In genomic region chr1:230112782-230113181, GRCh38 we compare ENCODE assay signal across 10 cellular contexts. TPM values are rescaled to one million over a fixed set of nuclear protein-coding genes. Genes with fewer than 3 reads are reported as not detected.
DNase-seq lines count a peak whose midpoint lies in the region; TF ChIP-seq lines count a peak whose summit lies in the region.
"Had no signal": no experiment of that assay in that cellular context is flagged by ENCODE, and none has a peak within 500 bp of the region (broad histone marks: within the 10 kb centered on the region; RNA-seq: fewer than 3 reads in every experiment).

No MANE protein-coding gene starts in this region.

- H3K27me3 ChIP-seq in ACC112 (ENCODE audit: insufficient read depth, low read length) (no peaks in the 10 kb centered on the region), ovary (no peaks in the 10 kb centered on the region)

- H3K4me1 ChIP-seq in ACC112 (ENCODE audit: control insufficient read depth, insufficient read depth, low read length, unreplicated experiment): peaks cover 38% of the 10 kb centered on the region
- H3K4me1 ChIP-seq in ovary (ENCODE audit: insufficient read depth): peaks cover 23% of the 10 kb centered on the region

- peak overlapping the region; percentile 97 for H3K27ac ChIP-seq in ACC112 (ENCODE audit: low read depth, low read length)
- peak overlapping the region; percentile 77 for H3K27ac ChIP-seq in KOPT-K1 (ENCODE audit: low read depth, low read length, poor library complexity, severe bottlenecking)
- peak overlapping the region; percentile 57 to 77 for H3K27ac ChIP-seq in ovary

- H3K4me1 Mint-ChIP-seq in dendritic cell treated with granulocyte-macrophage colony-stimulating factor and Interleukin-4, amounts not matched to agents 40 ng/mL and 50 ng/mL, for 4 days (ENCODE audit: low read depth): peaks cover 54% of the 10 kb centered on the region

- TF ChIP-seq CTCF in ovary (IDR thresholded peaks at IDR 0.05): no peak

- peaks cover 86% of the 10 kb centered on the region for H3K79me2 ChIP-seq in ACC112 (ENCODE audit: control insufficient read depth, insufficient read depth, low read length, unreplicated experiment)

- H3K36me3 ChIP-seq in ACC112 (ENCODE audit: insufficient read depth, low read length): peaks cover 6% of the 10 kb centered on the region; the same call in 1 of the 2 replicates
- peaks cover 63% of the 10 kb centered on the region for H3K36me3 ChIP-seq in KOPT-K1 (ENCODE audit: insufficient read depth, low read length)
- no peaks in the 10 kb centered on the region for H3K36me3 ChIP-seq in ovary

- H3K9me3 Mint-ChIP-seq in dendritic cell treated with granulocyte-macrophage colony-stimulating factor and Interleukin-4, amounts not matched to agents 40 ng/mL and 50 ng/mL, for 4 days: no peaks in the 10 kb centered on the region

- H3K4me3 ChIP-seq in ACC112 (ENCODE audit: low read depth, low read length) (no peak overlapping the region), ovary (no peak overlapping the region)

- 79 to 90% (median 86%) methylated on average over 5 of the region's 5 CpGs for WGBS in ovary, 3 donors

- peaks cover 24% of the 10 kb centered on the region for H3K36me3 Mint-ChIP-seq in dendritic cell treated with granulocyte-macrophage colony-stimulating factor and Interleukin-4, amounts not matched to agents 40 ng/mL and 50 ng/mL, for 4 days (ENCODE audit: low read depth)

- peak overlapping the region; percentile 75 for H3K27ac Mint-ChIP-seq in dendritic cell treated with granulocyte-macrophage colony-stimulating factor and Interleukin-4, amounts not matched to agents 40 ng/mL and 50 ng/mL, for 4 days

- intact Hi-C loops in dendritic cell treated with granulocyte-macrophage colony-stimulating factor and Interleukin-4, amounts not matched to agents 40 ng/mL and 50 ng/mL, for 4 days (cut with micrococcal nuclease): no loop called here
- intact Hi-C loops in ovary (cut with DNase I): no loop called here

- H2AFZ ChIP-seq in ACC112 (ENCODE audit: low read length, unreplicated experiment): no peak overlapping the region

- DNase-seq in ovary (no peak), MV-4-11 (lab: John Stamatoyannopoulos, UW) (no peak), NCI-H2107 (lab: John Stamatoyannopoulos, UW) (no peak), NCI-H2227 (lab: John Stamatoyannopoulos, UW; ENCODE audit: unreplicated experiment) (no peak)
- DNase-seq in stimulated activated CD4-positive, alpha-beta T cell treated with anti-CD3 and anti-CD28 coated beads, Interleukin-2, amount 100 ng/mL, for 24 hours: no peak
- DNase-seq: activated T-cell treated with anti-CD3 and anti-CD28 coated beads, Interleukin-2, amount 50 U/mL, for 48 hours; NCI-H69 had no signal

- H3K27me3 Mint-ChIP-seq in dendritic cell treated with granulocyte-macrophage colony-stimulating factor and Interleukin-4, amounts not matched to agents 40 ng/mL and 50 ng/mL, for 4 days: no peaks in the 10 kb centered on the region

- H3K4me3 Mint-ChIP-seq in dendritic cell treated with granulocyte-macrophage colony-stimulating factor and Interleukin-4, amounts not matched to agents 40 ng/mL and 50 ng/mL, for 4 days: no peak overlapping the region

- TF ChIP-seq POLR2A in ovary (IDR thresholded peaks at IDR 0.05): no peak

- TF ChIP-seq EP300 in ovary (IDR thresholded peaks at IDR 0.05): no peak

- H3K9me3 ChIP-seq in KOPT-K1 (ENCODE audit: insufficient read depth, low read length, poor library complexity, severe bottlenecking) (no peaks in the 10 kb centered on the region), ovary (no peaks in the 10 kb centered on the region)

RNA-seq across cellular contexts. Expression of gene GALNT2, which starts 45.7 kb away (rescaled TPM):
- total RNA-seq in ovary: 10 to 100 TPM; 38.6 to 95.7 (median 83.7) TPM
- polyA plus RNA-seq in ovary: 100 to 1,000 TPM in 1 of 2 donors, 10 to 100 TPM in 1; 53.6 to 142 TPM
